In genomic region chrX:106611682-106612402, GRCh38 we compare ENCODE assay signal across 8 cellular contexts. TPM values are rescaled to one million over a fixed set of nuclear protein-coding genes. Genes with fewer than 3 reads are reported as not detected.
A peak's percentile ranks its signal among the peaks of the same experiment; 100 is the strongest.
DNase-seq lines count a peak whose midpoint lies in the region; ATAC-seq and TF ChIP-seq lines count a peak whose summit lies in the region.

Gene RADX, plus strand, starts transcription at chrX:106611978. Its CDS starts 103 bp downstream, at chrX:106612081.

- H3K9ac ChIP-seq in fibroblast of lung (ENCODE audit: insufficient read depth, low read length) = no peak within 1 kb of the TSS

- BruUV-seq in OCI-LY7 (replicated peaks; lab: Mats Ljungman, UMichigan) = TSS peak; percentile 77

- ATAC-seq in HG03432 (IDR thresholded peaks at IDR 0.05; ENCODE audit: unreplicated experiment) = peak; percentile 99
- ATAC-seq in activated T-cell treated with anti-CD3 and anti-CD28 coated beads, Interleukin-2, amount 50 U/mL, for 72 hours (replicated peaks in 1 of 2) = peak; percentile 97
- peak; percentile 94 for ATAC-seq in naive thymus-derived CD4-positive, alpha-beta T cell
- peak; percentile 97 for ATAC-seq in stimulated activated effector memory CD8-positive, alpha-beta T cell treated with anti-CD3 and anti-CD28 coated beads, Interleukin-12 subunit alpha, Interleukin-12 subunit beta, amount 100 ng/mL, for 72 hours

- no peaks in the 10 kb centered on the region for H4K20me1 ChIP-seq in OCI-LY7 (ENCODE audit: insufficient read depth, low read length)
- H4K20me1 ChIP-seq in fibroblast of lung (ENCODE audit: control insufficient read depth, extremely low read depth, insufficient read depth, low read length) = no peaks in the 10 kb centered on the region

- no peaks in the 10 kb centered on the region for H3K9me2 ChIP-seq in OCI-LY7 (ENCODE audit: insufficient read depth, low read length)

- DNase-seq in BJ (ENCODE audit: low read depth) (peak; percentile 4), GM19240 (ENCODE audit: insufficient read length, low spot score) (peak; percentile 28), OCI-LY7 (ENCODE audit: low spot score) (peak; percentile 91), fibroblast of lung (ENCODE audit: low read depth in 2 of 2) (peak; percentile 62 to 75)
- peak; percentile 85 to 87 for DNase-seq in activated T-cell treated with anti-CD3 and anti-CD28 coated beads, Interleukin-2, amount 50 U/mL, for 72 hours
- DNase-seq in naive thymus-derived CD4-positive, alpha-beta T cell = peak; percentile 65 to 91 (median 87)
- DNase-seq in stimulated activated effector memory CD8-positive, alpha-beta T cell treated with anti-CD3 and anti-CD28 coated beads, Interleukin-12 subunit alpha, Interleukin-12 subunit beta, amount 100 ng/mL, for 72 hours (ENCODE audit: low spot score in 2 of 2) = peak; percentile 52 to 79

- peaks cover 19% of the 10 kb centered on the region for H3K4me1 Mint-ChIP-seq in activated T-cell treated with anti-CD3 and anti-CD28 coated beads, Interleukin-2, amount 50 U/mL, for 72 hours (ENCODE audit: low read depth)
- peaks cover 11 to 29% (median 24%) of the 10 kb centered on the region in 7 donors for H3K4me1 Mint-ChIP-seq in naive thymus-derived CD4-positive, alpha-beta T cell
- peaks cover 12% of the 10 kb centered on the region for H3K4me1 Mint-ChIP-seq in stimulated activated effector memory CD8-positive, alpha-beta T cell treated with anti-CD3 and anti-CD28 coated beads, Interleukin-12 subunit alpha, Interleukin-12 subunit beta, amount 100 ng/mL, for 72 hours

- CTCF ChIA-PET in BJ (lab: Yijun Ruan, JAX) (interaction anchor here (0.8 kb wide), 1 partner anchor 10 kb away, joined by 5 read pairs; no protein-coding TSS in a partner anchor), OCI-LY7 (lab: Charles Lee; ENCODE audit: unreplicated experiment) (no interaction called here)
- CTCF ChIA-PET in naive thymus-derived CD4-positive, alpha-beta T cell (lab: Charles Lee) = no interaction called here

- H3K4me3 ChIP-seq in BJ (ENCODE audit: low read depth, low read length) = peak within 1 kb of the TSS; percentile 57
- peak within 1 kb of the TSS; percentile 89 for H3K4me3 ChIP-seq in OCI-LY7 (ENCODE audit: low read depth, low read length, poor library complexity, severe bottlenecking)
- peak within 1 kb of the TSS; percentile 47 to 74 (median 63) for H3K4me3 ChIP-seq in fibroblast of lung (replicated peaks in 1 of 4; ENCODE audit: control extremely low read depth in 1 of 4, insufficient read depth in 1 of 4, low read depth in 3 of 4, low read length in 4 of 4)
- peak within 1 kb of the TSS; percentile 89 for H3K4me3 ChIP-seq in naive thymus-derived CD4-positive, alpha-beta T cell (ENCODE audit: low read length)

- peak within 1 kb of the TSS; percentile 88 to 94 for H3K4me3 Mint-ChIP-seq in activated T-cell treated with anti-CD3 and anti-CD28 coated beads, Interleukin-2, amount 50 U/mL, for 72 hours
- peak within 1 kb of the TSS; percentile 88 to 96 (median 94) for H3K4me3 Mint-ChIP-seq in naive thymus-derived CD4-positive, alpha-beta T cell
- peak within 1 kb of the TSS; percentile 90 for H3K4me3 Mint-ChIP-seq in stimulated activated effector memory CD8-positive, alpha-beta T cell treated with anti-CD3 and anti-CD28 coated beads, Interleukin-12 subunit alpha, Interleukin-12 subunit beta, amount 100 ng/mL, for 72 hours

- H3K79me2 ChIP-seq in OCI-LY7 (ENCODE audit: insufficient read depth, low read depth, low read length) (peaks cover 49% of the 10 kb centered on the region), fibroblast of lung (ENCODE audit: control insufficient read depth, insufficient read depth, low read length) (no peaks in the 10 kb centered on the region)

- H3K9me3 ChIP-seq in OCI-LY7 (ENCODE audit: low read length) (no peaks in the 10 kb centered on the region), fibroblast of lung (ENCODE audit: control insufficient read depth, insufficient read depth, low read depth, low read length) (no peaks in the 10 kb centered on the region)
- H3K9me3 ChIP-seq in naive thymus-derived CD4-positive, alpha-beta T cell (ENCODE audit: control insufficient read depth in 2 of 3, low read length in 3 of 3) = no peaks in the 10 kb centered on the region

- H3K4me2 ChIP-seq in OCI-LY7 (ENCODE audit: low read length) = peak within 1 kb of the TSS; percentile 76
- peak within 1 kb of the TSS; percentile 75 for H3K4me2 ChIP-seq in fibroblast of lung (ENCODE audit: extremely low read depth, insufficient read depth, low read length)

- no peaks in the 10 kb centered on the region for H3K27me3 ChIP-seq in BJ (ENCODE audit: control insufficient read depth, insufficient read depth, low read length)
- no peaks in the 10 kb centered on the region for H3K27me3 ChIP-seq in fibroblast of lung (ENCODE audit: control insufficient read depth, insufficient read depth, low read length)
- H3K27me3 ChIP-seq in naive thymus-derived CD4-positive, alpha-beta T cell (ENCODE audit: control insufficient read depth in 2 of 2, insufficient read depth in 2 of 2, low read length in 2 of 2) = no peaks in the 10 kb centered on the region

- H3K27me3 Mint-ChIP-seq in activated T-cell treated with anti-CD3 and anti-CD28 coated beads, Interleukin-2, amount 50 U/mL, for 72 hours (ENCODE audit: low read depth) = peaks cover 31% of the 10 kb centered on the region
- peaks cover 0 to 4% (median 0%) of the 10 kb centered on the region in 5 donors for H3K27me3 Mint-ChIP-seq in naive thymus-derived CD4-positive, alpha-beta T cell

- H3K27ac Mint-ChIP-seq in activated T-cell treated with anti-CD3 and anti-CD28 coated beads, Interleukin-2, amount 50 U/mL, for 72 hours = peak within 1 kb of the TSS; percentile 91
- H3K27ac Mint-ChIP-seq in naive thymus-derived CD4-positive, alpha-beta T cell = peak within 1 kb of the TSS; percentile 86 to 97 (median 92)
- H3K27ac Mint-ChIP-seq in stimulated activated effector memory CD8-positive, alpha-beta T cell treated with anti-CD3 and anti-CD28 coated beads, Interleukin-12 subunit alpha, Interleukin-12 subunit beta, amount 100 ng/mL, for 72 hours = peak within 1 kb of the TSS; percentile 94

- no peaks in the 10 kb centered on the region for H3K9me3 Mint-ChIP-seq in activated T-cell treated with anti-CD3 and anti-CD28 coated beads, Interleukin-2, amount 50 U/mL, for 72 hours
- H3K9me3 Mint-ChIP-seq in naive thymus-derived CD4-positive, alpha-beta T cell = peaks cover 0 to 3% (median 0%) of the 10 kb centered on the region in 11 donors
- H3K9me3 Mint-ChIP-seq in stimulated activated effector memory CD8-positive, alpha-beta T cell treated with anti-CD3 and anti-CD28 coated beads, Interleukin-12 subunit alpha, Interleukin-12 subunit beta, amount 100 ng/mL, for 72 hours = no peaks in the 10 kb centered on the region

- H3K36me3 Mint-ChIP-seq in activated T-cell treated with anti-CD3 and anti-CD28 coated beads, Interleukin-2, amount 50 U/mL, for 72 hours (ENCODE audit: insufficient read depth in 2 of 2) = peaks cover 3 to 5% of the 10 kb centered on the region in 2 donors
- no peaks in the 10 kb centered on the region for H3K36me3 Mint-ChIP-seq in naive thymus-derived CD4-positive, alpha-beta T cell
- H3K36me3 Mint-ChIP-seq in stimulated activated effector memory CD8-positive, alpha-beta T cell treated with anti-CD3 and anti-CD28 coated beads, Interleukin-12 subunit alpha, Interleukin-12 subunit beta, amount 100 ng/mL, for 72 hours = no peaks in the 10 kb centered on the region

- POLR2A ChIA-PET in BJ (lab: Charles Lee) = no interaction called here
- POLR2A ChIA-PET in OCI-LY7 (lab: Charles Lee) = interaction anchor here (1.3 to 1.8 kb wide), 2 partner anchors 8 to 190 kb away, joined by 3 to 12 read pairs; no protein-coding TSS in a partner anchor
- POLR2A ChIA-PET in naive thymus-derived CD4-positive, alpha-beta T cell (lab: Charles Lee) = interaction anchor here (0.7 kb wide), 1 partner anchor 8 kb away, joined by 3 read pairs; no protein-coding TSS in a partner anchor

- H3K4me1 ChIP-seq in OCI-LY7 (ENCODE audit: insufficient read depth, low read length, poor library complexity, severe bottlenecking) (peaks cover 18% of the 10 kb centered on the region), fibroblast of lung (ENCODE audit: control insufficient read depth, extremely low read depth, insufficient read depth, low read length) (no peaks in the 10 kb centered on the region)
- peaks cover 0 to 3% of the 10 kb centered on the region in 2 donors for H3K4me1 ChIP-seq in naive thymus-derived CD4-positive, alpha-beta T cell (ENCODE audit: control insufficient read depth in 2 of 2, insufficient read depth in 2 of 2, low read length in 2 of 2)

- H2AFZ ChIP-seq in OCI-LY7 (ENCODE audit: low read length) (peak within 1 kb of the TSS; percentile 93), fibroblast of lung (ENCODE audit: low read length) (peak within 1 kb of the TSS; percentile 67)

- H3K27ac ChIP-seq in OCI-LY7 (ENCODE audit: low read depth, low read length, poor library complexity, severe bottlenecking) (peak within 1 kb of the TSS; percentile 79), fibroblast of lung (ENCODE audit: insufficient read depth, low read length) (no peak within 1 kb of the TSS)
- peak within 1 kb of the TSS; percentile 80 for H3K27ac ChIP-seq in naive thymus-derived CD4-positive, alpha-beta T cell (ENCODE audit: low read depth, low read length)

- intact Hi-C loops in OCI-LY7 (cut with micrococcal nuclease; ENCODE audit: unreplicated experiment) = loop anchor here (5.0 to 10.0 kb wide), 2 partner anchors 127 to 1480 kb away; partner anchors contain the start of genes ATG4A and PSMD10
- intact Hi-C loops in naive thymus-derived CD4-positive, alpha-beta T cell (cut with micrococcal nuclease) = loop anchor here (1.0 to 10.0 kb wide), 9 partner anchors 7 to 1479 kb away; partner anchors contain the start of genes ATG4A (in 2 of the 2), PSMD10 (in 2 of the 2), PRPS1 (in 1 of the 2) and TBC1D8B (in 1 of the 2)

- TF ChIP-seq CTCF in BJ (IDR thresholded peaks at IDR 0.05; ENCODE audit: insufficient read depth, low read depth, low read length) = no peak
- TF ChIP-seq CTCF in OCI-LY7 (conservative IDR thresholded peaks at IDR 0.05; ENCODE audit: low read length) = no peak
- TF ChIP-seq CTCF in fibroblast of lung (conservative IDR thresholded peaks at IDR 0.05 in 1 of 2, IDR thresholded peaks at IDR 0.05 in 1 of 2; ENCODE audit: low read depth in 1 of 2, low read length in 2 of 2) = no peak

- no peaks in the 10 kb centered on the region for H3K36me3 ChIP-seq in BJ (ENCODE audit: control insufficient read depth, insufficient read depth, low read length)
- no peaks in the 10 kb centered on the region for H3K36me3 ChIP-seq in OCI-LY7 (ENCODE audit: insufficient read depth, low read length)
- H3K36me3 ChIP-seq in fibroblast of lung (ENCODE audit: control insufficient read depth, insufficient read depth, low read length) = no peaks in the 10 kb centered on the region
- H3K36me3 ChIP-seq in naive thymus-derived CD4-positive, alpha-beta T cell (ENCODE audit: control insufficient read depth in 2 of 3, insufficient read depth in 3 of 3, low read length in 3 of 3) = no peaks in the 10 kb centered on the region

RNA-seq across cellular contexts. Expression of gene RADX, which starts in this region (rescaled TPM):
- polyA plus RNA-seq in BJ (2011; rRNA removed) (0.09 and 0.26 TPM in 2 replicates), fibroblast of lung (0.37 and 1.9 TPM in 2 replicates)
- polyA minus RNA-seq in BJ (2011; rRNA and poly(A)+ RNA removed) = 0.19 TPM in 1 of 2 replicates, not detected in the other
- 30.8 and 34.8 TPM in 2 replicates for total RNA-seq in OCI-LY7 (2014; rRNA removed; shearing (Covaris generic))
- total RNA-seq in OCI-LY7 (2022) (34.0 and 35.7 TPM in 2 replicates), fibroblast of lung (0.77 and 1.7 TPM in 2 replicates)
- total RNA-seq in activated T-cell treated with anti-CD3 and anti-CD28 coated beads, Interleukin-2, amount 50 U/mL, for 72 hours = 10 to 100 TPM in 1 of 2 donors, 1 to 10 TPM in 1; 9.2 to 10.6 TPM
- 0.70 and 1.2 TPM in 2 replicates for polyA plus RNA-seq in fibroblast of lung (2012)
- 0.48 and 1.2 TPM in 2 replicates for polyA minus RNA-seq in fibroblast of lung (ENCODE audit: low replicate concordance)
- total RNA-seq in naive thymus-derived CD4-positive, alpha-beta T cell = 10 to 100 TPM in 4 of 5 experiments, 1 to 10 TPM in 1; 8.0 to 12.7 (median 12.0) TPM
- 1 to 10 TPM; 2.4 to 3.1 TPM for polyA plus RNA-seq in naive thymus-derived CD4-positive, alpha-beta T cell

Comparison
In these comparisons a context has a peak if more than half of its experiments do, and no peak if none do; other contexts are left out.
1. Peak in DNase-seq and H3K4me3 ChIP-seq in BJ; RNA of the gene not detected or under 1 TPM.
2. DNase-seq: peak in every context shown above with its lines; median percentile 91 in OCI-LY7; 87 in naive thymus-derived CD4-positive, alpha-beta T cell; 86 in activated T-cell treated with anti-CD3 and anti-CD28 coated beads, Interleukin-2, amount 50 U/mL, for 72 hours; 68 in fibroblast of lung; 66 in stimulated activated effector memory CD8-positive, alpha-beta T cell treated with anti-CD3 and anti-CD28 coated beads, Interleukin-12 subunit alpha, Interleukin-12 subunit beta, amount 100 ng/mL, for 72 hours; 28 in GM19240; 4 in BJ.